ENCODE assay signal across 16 cellular contexts in the genomic region with DNA sequence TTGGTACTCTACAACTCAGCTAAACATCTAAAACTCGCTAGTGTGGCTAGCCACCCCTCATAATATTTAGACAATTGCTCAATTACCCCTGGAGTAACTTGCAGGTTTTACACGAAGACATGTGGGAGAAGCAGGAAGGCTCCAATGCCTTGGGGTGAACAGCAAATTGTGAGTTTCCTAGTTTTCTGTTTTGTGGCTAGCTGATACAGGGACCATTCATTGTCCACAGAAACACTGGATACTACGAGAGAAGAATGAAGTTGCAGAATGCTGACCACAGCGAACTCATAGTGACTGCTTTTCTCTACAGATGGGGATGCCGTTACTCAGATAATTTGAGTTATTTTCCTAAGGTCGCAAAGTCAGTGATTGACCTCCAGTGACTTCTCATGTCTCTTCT.
"Had no signal": no experiment of that assay in that cellular context is flagged by ENCODE, and none has a peak within 500 bp of the region (broad histone marks: within the 10 kb centered on the region; RNA-seq: fewer than 3 reads in every experiment).

No MANE protein-coding gene starts in this region.

- ATAC-seq: gastrocnemius medialis; heart right ventricle; left lobe of liver; mucosa of descending colon; naive thymus-derived CD8-positive, alpha-beta T cell; sciatic nerve had no signal

- H3K4me1 ChIP-seq: stomach had no signal

- DNase-seq: gastrocnemius medialis; heart right ventricle; hypothalamus; mucosa of descending colon; naive thymus-derived CD8-positive, alpha-beta T cell; posterior cingulate gyrus; stimulated activated naive CD4-positive, alpha-beta T cell; stomach; substantia nigra; trophoblast cell had no signal

- H3K4me3 Mint-ChIP-seq: dendritic cell treated with granulocyte-macrophage colony-stimulating factor and Interleukin-4, amounts not matched to agents 40 ng/mL and 50 ng/mL, for 4 days; naive thymus-derived CD8-positive, alpha-beta T cell had no signal

- H3K9me3 ChIP-seq: gastrocnemius medialis, mucosa of descending colon, stomach, thoracic aorta had no signal

- H3K36me3 ChIP-seq: gastrocnemius medialis, heart right ventricle, stomach, thoracic aorta had no signal

- H3K9me3 Mint-ChIP-seq: dendritic cell treated with granulocyte-macrophage colony-stimulating factor and Interleukin-4, amounts not matched to agents 40 ng/mL and 50 ng/mL, for 4 days; naive thymus-derived CD8-positive, alpha-beta T cell had no signal

- H3K27me3 Mint-ChIP-seq: dendritic cell treated with granulocyte-macrophage colony-stimulating factor and Interleukin-4, amounts not matched to agents 40 ng/mL and 50 ng/mL, for 4 days had no signal

- H3K4me3 ChIP-seq: gastrocnemius medialis, heart right ventricle, mucosa of descending colon, stomach, thoracic aorta had no signal

- H3K4me1 Mint-ChIP-seq: naive thymus-derived CD8-positive, alpha-beta T cell had no signal

- H3K27ac Mint-ChIP-seq: dendritic cell treated with granulocyte-macrophage colony-stimulating factor and Interleukin-4, amounts not matched to agents 40 ng/mL and 50 ng/mL, for 4 days; naive thymus-derived CD8-positive, alpha-beta T cell had no signal

- H3K27ac ChIP-seq: gastrocnemius medialis, heart right ventricle, stomach, thoracic aorta had no signal

- H3K27me3 ChIP-seq: gastrocnemius medialis, stomach had no signal

- FAIRE-seq: colon, islet of Langerhans had no signal
